Comparison of ENCODE assay signal across 7 cellular contexts in genomic region chr6:28657756-28658465, GRCh38.
DNase-seq lines count a peak whose midpoint lies in the region; ATAC-seq and TF ChIP-seq lines count a peak whose summit lies in the region.

No MANE protein-coding gene starts in this region.

- ATAC-seq in Right ventricle myocardium superior (ENCODE audit: poor library complexity) (peak; percentile 86), HG03159 (IDR thresholded peaks at IDR 0.05; ENCODE audit: unreplicated experiment) (no peak)

- H3K27me3 Mint-ChIP-seq in activated naive CD8-positive, alpha-beta T cell treated with anti-CD3 and anti-CD28 coated beads for 36 hours: peaks cover 83% of the 10 kb centered on the region
- peaks cover 10% of the 10 kb centered on the region for H3K27me3 Mint-ChIP-seq in progenitor cell of endocrine pancreas

- peak overlapping the region; percentile 77 for H3K4me3 Mint-ChIP-seq in activated naive CD8-positive, alpha-beta T cell treated with anti-CD3 and anti-CD28 coated beads for 36 hours
- H3K4me3 Mint-ChIP-seq in progenitor cell of endocrine pancreas (ENCODE audit: low read depth): peak overlapping the region; percentile 93

- intact Hi-C loops in Right ventricle myocardium superior (cut with DNase I): no loop called here

- in situ Hi-C loops in GM13977 (cut with MboI; ENCODE audit: low pct_unique_long_range_greater_than_20kb, low sequenced_read_pairs, unreplicated experiment): no loop called here

- H3K27ac Mint-ChIP-seq in activated naive CD8-positive, alpha-beta T cell treated with anti-CD3 and anti-CD28 coated beads for 36 hours: peak overlapping the region; percentile 80
- H3K27ac Mint-ChIP-seq in progenitor cell of endocrine pancreas: peak overlapping the region; percentile 97

- H3K27ac ChIP-seq in RWPE1: no peak overlapping the region

- H3K9me3 Mint-ChIP-seq in activated naive CD8-positive, alpha-beta T cell treated with anti-CD3 and anti-CD28 coated beads for 36 hours: peaks cover 5% of the 10 kb centered on the region
- no peaks in the 10 kb centered on the region for H3K9me3 Mint-ChIP-seq in progenitor cell of endocrine pancreas (ENCODE audit: low read depth)

- no peak for TF ChIP-seq CTCF in GM13977 (IDR thresholded peaks at IDR 0.05; ENCODE audit: extremely low read depth, insufficient read depth, missing control alignments)
- no peak for TF ChIP-seq CTCF in RWPE1 (conservative IDR thresholded peaks at IDR 0.05; ENCODE audit: low read depth)
- TF ChIP-seq CTCF in progenitor cell of endocrine pancreas (IDR thresholded peaks at IDR 0.05; ENCODE audit: unreplicated experiment): no peak

- POLR2A ChIA-PET in RWPE1 (lab: Yijun Ruan, JAX; ENCODE audit: low non-redundant PET): no interaction called here

- CTCF ChIA-PET in RWPE1 (lab: Yijun Ruan, JAX): interaction anchor here (0.6 to 0.7 kb wide), 2 partner anchors 179 to 1813 kb away, joined by 4 read pairs; no protein-coding TSS in a partner anchor

- peaks cover 24% of the 10 kb centered on the region for H3K4me1 Mint-ChIP-seq in activated naive CD8-positive, alpha-beta T cell treated with anti-CD3 and anti-CD28 coated beads for 36 hours
- peaks cover 14% of the 10 kb centered on the region for H3K4me1 Mint-ChIP-seq in progenitor cell of endocrine pancreas (ENCODE audit: low read depth)

- H3K36me3 Mint-ChIP-seq in activated naive CD8-positive, alpha-beta T cell treated with anti-CD3 and anti-CD28 coated beads for 36 hours: peaks cover 8% of the 10 kb centered on the region
- H3K36me3 Mint-ChIP-seq in progenitor cell of endocrine pancreas (ENCODE audit: insufficient read depth): no peaks in the 10 kb centered on the region

- DNase-seq in GM13977 (ENCODE audit: low spot score): peak; percentile 66
- peak; percentile 66 for DNase-seq in HT-29 (ENCODE audit: low spot score)
- peak; percentile 73 for DNase-seq in RWPE1 (ENCODE audit: low spot score)
- peak; percentile 55 for DNase-seq in activated naive CD8-positive, alpha-beta T cell treated with anti-CD3 and anti-CD28 coated beads for 36 hours
- peak; percentile 51 for DNase-seq in Right ventricle myocardium superior
- peak; percentile 45 for DNase-seq in progenitor cell of endocrine pancreas (ENCODE audit: low spot score, unreplicated experiment)
